20 cellular contexts compared by ENCODE assay signal in the genomic region with DNA sequence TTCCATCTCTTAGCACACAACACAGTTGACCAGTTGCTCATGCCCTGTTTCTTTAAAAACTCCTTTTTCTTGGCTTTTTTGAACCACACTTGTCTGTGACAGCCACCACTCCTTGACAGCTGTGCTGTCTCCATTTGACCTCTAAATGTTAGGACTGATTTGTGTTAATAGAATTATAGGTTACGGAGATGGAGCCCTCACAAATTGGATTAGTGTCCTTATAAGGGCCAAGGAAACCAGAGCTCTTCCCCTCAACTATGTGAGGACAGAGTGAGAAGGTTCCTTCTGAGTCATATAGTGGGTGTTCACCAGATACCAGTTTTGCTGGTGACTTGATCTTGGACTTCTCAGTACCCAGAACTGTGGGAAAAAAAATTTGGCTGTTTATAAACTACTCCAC.
DNase-seq lines count a peak whose midpoint lies in the region; ATAC-seq, FAIRE-seq and TF ChIP-seq lines count a peak whose summit lies in the region.
"Had no signal": no experiment of that assay in that cellular context is flagged by ENCODE, and none has a peak within 500 bp of the region (broad histone marks: within the 10 kb centered on the region; RNA-seq: fewer than 3 reads in every experiment).

No MANE protein-coding gene starts in this region.

- no peak overlapping the region for H3K27ac ChIP-seq in foreskin keratinocyte
- H3K27ac ChIP-seq in kidney (ENCODE audit: low read depth in 2 of 2, low read length in 2 of 2): no peak overlapping the region

- H3K27me3 ChIP-seq in foreskin keratinocyte: no peaks in the 10 kb centered on the region
- H3K27me3 ChIP-seq: BE2C had no signal

- TF ChIP-seq CTCF in foreskin keratinocyte (conservative IDR thresholded peaks at IDR 0.05) (no peak), kidney (IDR thresholded peaks at IDR 0.05; ENCODE audit: borderline replicate concordance, extremely low read depth, insufficient read depth) (no peak)

- H3K9me3 ChIP-seq in kidney (ENCODE audit: control insufficient read depth in 1 of 2, low read length in 2 of 2): no peaks in the 10 kb centered on the region
- H3K9me3 ChIP-seq: BE2C had no signal

- H3K36me3 ChIP-seq in kidney (ENCODE audit: control insufficient read depth in 1 of 2, insufficient read depth in 2 of 2, low read length in 2 of 2): no peaks in the 10 kb centered on the region
- H3K36me3 ChIP-seq: BE2C had no signal

- DNase-seq in NCI-H82 (lab: John Stamatoyannopoulos, UW) (peak; percentile 95), SK-N-DZ (ENCODE audit: low spot score) (peak; percentile 98), foreskin keratinocyte (no peak), NCI-H1417 treated with DMSO at 0.1 percent for 48 hours (lab: John Stamatoyannopoulos, UW) (no peak), kidney (no peak), RPMI8226 (no peak)
- DNase-seq: ACHN; BE2C; C1 segment of cervical spinal cord; CD4-positive, CD25-positive, alpha-beta regulatory T cell; CD8-positive, alpha-beta memory T cell; COR-L47; DMS 273 treated with DMSO at 0.1 percent for 48 hours; DMS53; DND-41; EL; H9 had no signal

- no peaks in the 10 kb centered on the region for H3K4me1 ChIP-seq in foreskin keratinocyte
- H3K4me1 ChIP-seq in kidney (ENCODE audit: control insufficient read depth in 1 of 2, insufficient read depth in 1 of 2, low read depth in 1 of 2, low read length in 2 of 2): no peaks in the 10 kb centered on the region
- H3K4me1 ChIP-seq: BE2C had no signal

- peak; percentile 61 for ATAC-seq in foreskin keratinocyte
- ATAC-seq: GM12878 had no signal

- no peak overlapping the region for H3K9ac ChIP-seq in kidney (ENCODE audit: low read length in 2 of 2)

- FAIRE-seq in kidney (lab: Jason Lieb, UNC): no peak
- FAIRE-seq: A204.1, GM12878, H1 had no signal

- intact Hi-C loops in kidney (cut with DNase I): no loop called here

- no peak overlapping the region for H3K4me3 ChIP-seq in kidney (ENCODE audit: low read length in 2 of 2)
- H3K4me3 ChIP-seq: GM12878 had no signal

Comparison
In these comparisons a context has a peak if more than half of its experiments do, and no peak if none do; other contexts are left out.
1. DNase-seq: peak in NCI-H82 (single experiment) and SK-N-DZ (single experiment); none in foreskin keratinocyte (0 of 2), NCI-H1417 treated with DMSO at 0.1 percent for 48 hours (single experiment), kidney (single experiment) and RPMI8226 (single experiment).